33 cellular contexts compared by ENCODE assay signal in genomic region chr22:35949243-35949642, GRCh38.
"Had no signal": no experiment of that assay in that cellular context is flagged by ENCODE, and none has a peak within 500 bp of the region (broad histone marks: within the 10 kb centered on the region; RNA-seq: fewer than 3 reads in every experiment).

No MANE protein-coding gene starts in this region.

- H3K36me3 Mint-ChIP-seq: activated CD4-positive, alpha-beta memory T cell treated with anti-CD3 and anti-CD28 coated beads for 36 hours; activated CD8-positive, alpha-beta memory T cell treated with anti-CD3 and anti-CD28 coated beads, Interleukin-2, amount 10 ng/mL, durations not matched to agents 7 days and 5 days; activated naive CD4-positive, alpha-beta T cell treated with anti-CD3 and anti-CD28 coated beads, Interleukin-2, amount 50 U/mL, for 24 hours; activated naive CD8-positive, alpha-beta T cell treated with anti-CD3 and anti-CD28 coated beads for 36 hours had no signal

- H3K27ac Mint-ChIP-seq: activated CD4-positive, alpha-beta memory T cell treated with anti-CD3 and anti-CD28 coated beads for 36 hours; activated CD4-positive, alpha-beta T cell treated with anti-CD3 and anti-CD28 coated beads for 36 hours; activated CD4-positive, alpha-beta T cell treated with anti-CD3 and anti-CD28 coated beads, Interleukin-2, amount 10 ng/mL, durations not matched to agents 24 days and 14 days; activated CD8-positive, alpha-beta memory T cell treated with anti-CD3 and anti-CD28 coated beads, Interleukin-2, amount 10 ng/mL, durations not matched to agents 7 days and 5 days; activated CD8-positive, alpha-beta T cell treated with anti-CD3 and anti-CD28 coated beads, Interleukin-2, amount 10 ng/mL, durations not matched to agents 7 days and 5 days; activated naive CD4-positive, alpha-beta T cell treated with anti-CD3 and anti-CD28 coated beads for 36 hours; activated naive CD4-positive, alpha-beta T cell treated with anti-CD3 and anti-CD28 coated beads, Interleukin-2, amount 50 U/mL, for 24 hours; activated naive CD8-positive, alpha-beta T cell treated with anti-CD3 and anti-CD28 coated beads for 36 hours; activated naive CD8-positive, alpha-beta T cell treated with anti-CD3 and anti-CD28 coated beads, Interleukin-2, amount 50 U/mL, for 24 hours; activated T-helper 1 cell treated with anti-CD3 and anti-CD28 coated beads, Interleukin-12 subunit alpha, Interleukin-12 subunit beta, Interleukin-2, Interleukin-4 antibody, amounts not matched to agents 30 ng/mL and 10 ng/mL and 1 ng/mL, durations not matched to agents 14 hours and 24 hours and 36 hours; activated T-helper 2 cell treated with anti-CD3 and anti-CD28 coated beads, Interferon-gamma antibody, Interleukin-2, Interleukin-4, amounts not matched to agents 10 μg/mL and 5 μg/mL and 100 μg/mL, durations not matched to agents 14 hours and 24 hours and 36 hours; brain; endodermal cell had no signal

- H3K36me3 ChIP-seq: adrenal gland, breast epithelium, cardiac muscle cell, colonic mucosa had no signal

- FAIRE-seq: frontal cortex had no signal

- H3K27me3 ChIP-seq: adrenal gland, breast epithelium, cardiac muscle cell, colonic mucosa had no signal

- DNase-seq: activated CD4-positive, alpha-beta memory T cell treated with anti-CD3 and anti-CD28 coated beads for 36 hours; activated CD4-positive, alpha-beta T cell treated with anti-CD3 and anti-CD28 coated beads for 36 hours; activated CD4-positive, alpha-beta T cell treated with anti-CD3 and anti-CD28 coated beads, Interleukin-2, amount 10 ng/mL, durations not matched to agents 24 days and 14 days; activated CD4-positive, CD25-positive, alpha-beta regulatory T cell; activated CD4-positive, CD25-positive, alpha-beta regulatory T cell treated with anti-CD3 and anti-CD28 coated beads, Interleukin-2, amount 50 U/mL, for 72 hours; activated CD8-positive, alpha-beta memory T cell treated with anti-CD3 and anti-CD28 coated beads, Interleukin-2, amount 10 ng/mL, durations not matched to agents 7 days and 5 days; activated CD8-positive, alpha-beta memory T cell treated with anti-CD3 and anti-CD28 coated beads, Interleukin-2, amount 50 U/mL, for 4 hours; activated CD8-positive, alpha-beta T cell treated with anti-CD3 and anti-CD28 coated beads, Interleukin-2, amount 10 ng/mL, durations not matched to agents 7 days and 5 days; activated effector memory CD4-positive, alpha-beta T cell treated with anti-CD3 and anti-CD28 coated beads, Interleukin-2, amount 50 U/mL, for 16 hours; activated naive CD4-positive, alpha-beta T cell treated with anti-CD3 and anti-CD28 coated beads for 36 hours; activated naive CD8-positive, alpha-beta T cell treated with anti-CD3 and anti-CD28 coated beads for 36 hours; activated naive CD8-positive, alpha-beta T cell treated with anti-CD3 and anti-CD28 coated beads, Interleukin-2, amount 50 U/mL, for 24 hours; activated T-cell treated with anti-CD3 and anti-CD28 coated beads, Interleukin-2, amount 50 U/mL, for 1 hour; activated T-cell treated with anti-CD3 and anti-CD28 coated beads, Interleukin-2, amount 50 U/mL, for 48 hours; adrenal gland; amygdala; aorta; central memory CD4-positive, alpha-beta T cell; cerebellar nuclear complex; colonic mucosa; effector CD8-positive, alpha-beta T cell; endodermal cell; foreskin fibroblast; glutamatergic neuron; T-helper 2 cell had no signal

- H3K9me3 ChIP-seq: adrenal gland, breast epithelium, colonic mucosa had no signal

- ATAC-seq: activated CD4-positive, alpha-beta T cell treated with anti-CD3 and anti-CD28 coated beads for 36 hours; activated CD8-positive, alpha-beta memory T cell treated with anti-CD3 and anti-CD28 coated beads, Interleukin-2, amount 10 ng/mL, durations not matched to agents 7 days and 5 days; activated CD8-positive, alpha-beta T cell treated with anti-CD3 and anti-CD28 coated beads, Interleukin-2, amount 10 ng/mL, durations not matched to agents 7 days and 5 days; activated naive CD8-positive, alpha-beta T cell treated with anti-CD3 and anti-CD28 coated beads, Interleukin-2, amount 50 U/mL, for 24 hours; esophagus mucosa had no signal

- H3K27me3 Mint-ChIP-seq: activated CD4-positive, alpha-beta memory T cell treated with anti-CD3 and anti-CD28 coated beads for 36 hours; activated CD4-positive, alpha-beta T cell treated with anti-CD3 and anti-CD28 coated beads for 36 hours; activated naive CD4-positive, alpha-beta T cell treated with anti-CD3 and anti-CD28 coated beads, Interleukin-2, amount 50 U/mL, for 24 hours; activated naive CD8-positive, alpha-beta T cell treated with anti-CD3 and anti-CD28 coated beads, Interleukin-2, amount 50 U/mL, for 24 hours had no signal

- H3K4me3 Mint-ChIP-seq: activated CD4-positive, alpha-beta memory T cell treated with anti-CD3 and anti-CD28 coated beads for 36 hours; activated CD4-positive, alpha-beta T cell treated with anti-CD3 and anti-CD28 coated beads for 36 hours; activated CD4-positive, alpha-beta T cell treated with anti-CD3 and anti-CD28 coated beads, Interleukin-2, amount 10 ng/mL, durations not matched to agents 24 days and 14 days; activated CD8-positive, alpha-beta memory T cell treated with anti-CD3 and anti-CD28 coated beads, Interleukin-2, amount 10 ng/mL, durations not matched to agents 7 days and 5 days; activated CD8-positive, alpha-beta T cell treated with anti-CD3 and anti-CD28 coated beads, Interleukin-2, amount 10 ng/mL, durations not matched to agents 7 days and 5 days; activated naive CD4-positive, alpha-beta T cell treated with anti-CD3 and anti-CD28 coated beads for 36 hours; activated naive CD4-positive, alpha-beta T cell treated with anti-CD3 and anti-CD28 coated beads, Interleukin-2, amount 50 U/mL, for 24 hours; activated naive CD8-positive, alpha-beta T cell treated with anti-CD3 and anti-CD28 coated beads for 36 hours; activated naive CD8-positive, alpha-beta T cell treated with anti-CD3 and anti-CD28 coated beads, Interleukin-2, amount 50 U/mL, for 24 hours; activated T-helper 1 cell treated with anti-CD3 and anti-CD28 coated beads, Interleukin-12 subunit alpha, Interleukin-12 subunit beta, Interleukin-2, Interleukin-4 antibody, amounts not matched to agents 30 ng/mL and 10 ng/mL and 1 ng/mL, durations not matched to agents 14 hours and 24 hours and 36 hours; brain; endodermal cell had no signal

- H3K4me3 ChIP-seq: adrenal gland, breast epithelium, cardiac muscle cell, colonic mucosa had no signal

- H3K4me1 ChIP-seq: adrenal gland, breast epithelium, colonic mucosa had no signal

- H3K9me3 Mint-ChIP-seq: activated CD4-positive, alpha-beta memory T cell treated with anti-CD3 and anti-CD28 coated beads for 36 hours; activated CD4-positive, alpha-beta T cell treated with anti-CD3 and anti-CD28 coated beads, Interleukin-2, amount 10 ng/mL, durations not matched to agents 24 days and 14 days; activated naive CD4-positive, alpha-beta T cell treated with anti-CD3 and anti-CD28 coated beads for 36 hours; activated naive CD4-positive, alpha-beta T cell treated with anti-CD3 and anti-CD28 coated beads, Interleukin-2, amount 50 U/mL, for 24 hours; activated naive CD8-positive, alpha-beta T cell treated with anti-CD3 and anti-CD28 coated beads for 36 hours; activated naive CD8-positive, alpha-beta T cell treated with anti-CD3 and anti-CD28 coated beads, Interleukin-2, amount 50 U/mL, for 24 hours; activated T-helper 1 cell treated with anti-CD3 and anti-CD28 coated beads, Interleukin-12 subunit alpha, Interleukin-12 subunit beta, Interleukin-2, Interleukin-4 antibody, amounts not matched to agents 30 ng/mL and 10 ng/mL and 1 ng/mL, durations not matched to agents 14 hours and 24 hours and 36 hours; activated T-helper 2 cell treated with anti-CD3 and anti-CD28 coated beads, Interferon-gamma antibody, Interleukin-2, Interleukin-4, amounts not matched to agents 10 μg/mL and 5 μg/mL and 100 μg/mL, durations not matched to agents 14 hours and 24 hours and 36 hours; brain; endodermal cell had no signal

- H3K4me1 Mint-ChIP-seq: activated CD4-positive, alpha-beta T cell treated with anti-CD3 and anti-CD28 coated beads for 36 hours; activated CD4-positive, alpha-beta T cell treated with anti-CD3 and anti-CD28 coated beads, Interleukin-2, amount 10 ng/mL, durations not matched to agents 24 days and 14 days; activated CD8-positive, alpha-beta memory T cell treated with anti-CD3 and anti-CD28 coated beads, Interleukin-2, amount 10 ng/mL, durations not matched to agents 7 days and 5 days; activated naive CD4-positive, alpha-beta T cell treated with anti-CD3 and anti-CD28 coated beads, Interleukin-2, amount 50 U/mL, for 24 hours; activated naive CD8-positive, alpha-beta T cell treated with anti-CD3 and anti-CD28 coated beads for 36 hours; activated naive CD8-positive, alpha-beta T cell treated with anti-CD3 and anti-CD28 coated beads, Interleukin-2, amount 50 U/mL, for 24 hours had no signal

- H3K27ac ChIP-seq: adrenal gland, breast epithelium, cardiac muscle cell, colonic mucosa had no signal
